ENCODE assay signal across 6 cellular contexts in the genomic region with DNA sequence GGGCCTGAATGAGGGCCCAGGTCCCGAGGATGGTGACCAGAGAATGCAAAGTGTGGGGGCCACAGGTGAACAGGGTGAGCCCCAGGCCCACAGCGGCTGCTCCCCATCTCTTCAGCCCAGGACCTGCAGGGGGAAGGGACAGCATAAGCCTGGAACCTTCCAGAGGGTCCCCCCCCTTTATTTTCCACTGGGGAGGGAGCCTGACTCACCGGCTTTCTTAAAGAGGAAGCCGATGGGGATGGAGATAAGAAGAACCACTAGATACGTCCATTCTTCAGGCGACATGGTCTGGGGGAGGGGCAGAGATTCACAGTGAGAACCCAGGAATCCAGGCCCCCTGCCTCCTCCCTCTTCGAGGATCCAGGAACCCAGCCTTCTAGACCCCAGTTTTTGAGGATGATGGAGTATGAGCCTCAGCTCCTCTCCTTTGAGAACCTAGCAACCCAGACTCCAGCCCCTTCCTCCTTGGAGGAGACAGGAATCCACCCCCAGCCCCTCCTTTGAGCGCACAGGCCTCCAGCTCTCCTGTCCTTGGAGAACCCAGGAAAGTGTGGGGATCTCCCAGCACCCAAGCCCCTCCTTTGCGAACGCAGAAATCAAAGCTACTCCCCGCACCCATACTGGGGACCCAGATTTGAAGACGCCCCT. TPM values are rescaled to one million over a fixed set of nuclear protein-coding genes. Genes with fewer than 3 reads are reported as not detected.
DNase-seq lines count a peak whose midpoint lies in the region; ATAC-seq, FAIRE-seq and TF ChIP-seq lines count a peak whose summit lies in the region.

No MANE protein-coding gene starts in this region.

- H4K20me1 ChIP-seq in BLaER1 treated with 17β-estradiol and CSF1 and Interleukin-3, amounts not matched to agents 10 nM and 100 nM = peaks cover 12 to 60% (median 18%) of the 10 kb centered on the region in 11 experiments; a peak in 15 of 22 replicates

- H3K4me1 ChIP-seq in BLaER1 treated with 17β-estradiol and CSF1 and Interleukin-3, amounts not matched to agents 10 nM and 100 nM = peaks cover 33 to 48% (median 39%) of the 10 kb centered on the region in 10 experiments
- H3K4me1 ChIP-seq in Panc1 (ENCODE audit: control insufficient read depth, insufficient read depth, low read length) (peaks cover 13% of the 10 kb centered on the region; the same call in 1 of the 2 replicates), pancreas (peaks cover 22 to 35% (median 25%) of the 10 kb centered on the region in 3 donors)

- H3K9me3 ChIP-seq in BLaER1 treated with 17β-estradiol and CSF1 and Interleukin-3, amounts not matched to agents 10 nM and 100 nM (replicated peaks in 1 of 11) = peaks cover 0 to 4% (median 0%) of the 10 kb centered on the region in 11 experiments; a peak in 1 of 22 replicates
- no peaks in the 10 kb centered on the region for H3K9me3 ChIP-seq in Panc1 (ENCODE audit: control insufficient read depth, insufficient read depth, low read depth, low read length)
- H3K9me3 ChIP-seq in pancreas = no peaks in the 10 kb centered on the region

- intact Hi-C loops in Panc1 (cut with micrococcal nuclease; ENCODE audit: unreplicated experiment) = no loop called here
- intact Hi-C loops in pancreas (cut with DNase I) = no loop called here

- peaks cover 42 to 59% (median 50%) of the 10 kb centered on the region in 11 experiments for H3K36me3 ChIP-seq in BLaER1 treated with 17β-estradiol and CSF1 and Interleukin-3, amounts not matched to agents 10 nM and 100 nM
- H3K36me3 ChIP-seq in Panc1 (ENCODE audit: control insufficient read depth, insufficient read depth, low read length) (peaks cover 4% of the 10 kb centered on the region), pancreas (peaks cover 0 to 3% (median 0%) of the 10 kb centered on the region in 3 donors)

- ATAC-seq in Panc1 (no peak), pancreas (no peak), HG02970 (IDR thresholded peaks at IDR 0.05; ENCODE audit: low FRiP score, unreplicated experiment) (no peak)

- H3K4me3 ChIP-seq in BLaER1 treated with 17β-estradiol and CSF1 and Interleukin-3, amounts not matched to agents 10 nM and 100 nM = peak overlapping the region; percentile 75 to 96 (median 86)
- peak overlapping the region; percentile 74 to 87 for H3K4me3 ChIP-seq in Panc1 (ENCODE audit: low read depth in 2 of 2, low read length in 2 of 2)
- H3K4me3 ChIP-seq in choroid plexus epithelial cell (ENCODE audit: low read depth, low read length) = peak overlapping the region; percentile 83
- H3K4me3 ChIP-seq in pancreas = peak overlapping the region in 3 of 4 donors; percentile 68 to 91 (median 74)

- POLR2A ChIA-PET in Panc1 (lab: Charles Lee) = interaction anchor here (0.6 to 4.1 kb wide), 2 partner anchors 12 to 69 kb away, joined by 3 to 18 read pairs; a partner anchor contains a TSS

- DNase-seq in Panc1 (ENCODE audit: low read depth, low spot score) (no peak), choroid plexus epithelial cell (ENCODE audit: low read depth) (peak; percentile 55), pancreas (peak in 2 of 6 donors; percentile 44 to 55), midbrain (lab: John Stamatoyannopoulos, UW) (no peak)

- WGBS in pancreas, 2 donors = 18 to 26% methylated on average over 12 of the region's 12 CpGs

- H3K9ac ChIP-seq in BLaER1 treated with 17β-estradiol and CSF1 and Interleukin-3, amounts not matched to agents 10 nM and 100 nM = peak overlapping the region; percentile 88 to 95 (median 94)

- no peaks in the 10 kb centered on the region for H3K27me3 ChIP-seq in BLaER1 treated with 17β-estradiol and CSF1 and Interleukin-3, amounts not matched to agents 10 nM and 100 nM
- no peaks in the 10 kb centered on the region for H3K27me3 ChIP-seq in Panc1 (ENCODE audit: control insufficient read depth, insufficient read depth, low read length)
- H3K27me3 ChIP-seq in pancreas = no peaks in the 10 kb centered on the region

- CTCF ChIA-PET in Panc1 (lab: Charles Lee) = interaction anchor here (0.6 to 1.3 kb wide), 4 partner anchors 9 to 21 kb away, joined by 3 to 6 read pairs (median 4); no protein-coding TSS in a partner anchor

- H3K4me2 ChIP-seq in BLaER1 treated with 17β-estradiol and CSF1 and Interleukin-3, amounts not matched to agents 10 nM and 100 nM = peak overlapping the region; percentile 79 to 99 (median 94)

- no peak for FAIRE-seq in pancreas (lab: Jason Lieb, UNC)

- in situ Hi-C loops in Panc1 (cut with HindIII; ENCODE audit: low pct_unique_long_range_greater_than_20kb, low sequenced_read_pairs) = no loop called here

- TF ChIP-seq CTCF in Panc1 (IDR thresholded peaks at IDR 0.05) = no peak
- no peak for TF ChIP-seq CTCF in choroid plexus epithelial cell (conservative IDR thresholded peaks at IDR 0.05; ENCODE audit: low read depth, low read length)
- no peak for TF ChIP-seq CTCF in pancreas (IDR thresholded peaks at IDR 0.05)

- BruUV-seq in Panc1 (replicated peaks; lab: Mats Ljungman, UMichigan) = TSS peak; percentile 77

- peak overlapping the region; percentile 77 to 97 (median 91) for H3K27ac ChIP-seq in BLaER1 treated with 17β-estradiol and CSF1 and Interleukin-3, amounts not matched to agents 10 nM and 100 nM
- H3K27ac ChIP-seq in Panc1 (ENCODE audit: low read length) (peak overlapping the region; percentile 92), pancreas (peak overlapping the region; percentile 98 to 100 (median 99))

RNA-seq across cellular contexts. Expression of a gene that starts 1.0 kb away (rescaled TPM):
- total RNA-seq in Panc1 (2021; ENCODE audit: unreplicated experiment) (264 TPM), pancreas (10 to 100 TPM; 18.8 to 47.2 (median 27.3) TPM)
- polyA plus RNA-seq in Panc1 (2012; ENCODE audit: insufficient read length) = 301 TPM
- 10 to 100 TPM; 32.6 to 34.7 TPM for polyA plus RNA-seq in pancreas

RNA-seq across cellular contexts. Expression of a gene that starts 2.8 kb away (rescaled TPM):
- total RNA-seq in Panc1 (2021; ENCODE audit: unreplicated experiment) (194 TPM), pancreas (10 to 100 TPM; 16.8 to 24.7 (median 19.4) TPM)
- polyA plus RNA-seq in Panc1 (2012; ENCODE audit: insufficient read length) = 160 TPM
- 10 to 100 TPM; 19.5 to 33.3 TPM for polyA plus RNA-seq in pancreas

RNA-seq across cellular contexts. Expression of a gene that starts 12.3 kb away (rescaled TPM):
- total RNA-seq in Panc1 (2021; ENCODE audit: unreplicated experiment) (823 TPM), pancreas (1,000 to 10,000 TPM in 4 of 6 donors, 100 to 1,000 TPM in 2; 815 to 1,921 (median 1,191) TPM)
- 1,638 TPM for polyA plus RNA-seq in Panc1 (2012; ENCODE audit: insufficient read length)
- 1,000 to 10,000 TPM; 2,302 to 2,340 TPM for polyA plus RNA-seq in pancreas

RNA-seq across cellular contexts. Expression of a gene that starts 15.4 kb away (rescaled TPM):
- total RNA-seq in Panc1 (2021; ENCODE audit: unreplicated experiment) (5.1 TPM), pancreas (10 to 100 TPM; 51.8 to 66.5 (median 56.2) TPM)
- 8.4 TPM for polyA plus RNA-seq in Panc1 (2012; ENCODE audit: insufficient read length)
- polyA plus RNA-seq in pancreas = 10 to 100 TPM; 80.0 to 88.9 TPM

RNA-seq across cellular contexts. Expression of a gene that starts 28.8 kb away (rescaled TPM):
- total RNA-seq in Panc1 (2021; ENCODE audit: unreplicated experiment) (11.2 TPM), pancreas (1 to 10 TPM; 2.1 to 5.1 (median 4.4) TPM)
- polyA plus RNA-seq in Panc1 (2012; ENCODE audit: insufficient read length) = 19.3 TPM
- 1 to 10 TPM; 9.6 to 9.7 TPM for polyA plus RNA-seq in pancreas
